ENCODE assay signal across 8 cellular contexts in the genomic region with DNA sequence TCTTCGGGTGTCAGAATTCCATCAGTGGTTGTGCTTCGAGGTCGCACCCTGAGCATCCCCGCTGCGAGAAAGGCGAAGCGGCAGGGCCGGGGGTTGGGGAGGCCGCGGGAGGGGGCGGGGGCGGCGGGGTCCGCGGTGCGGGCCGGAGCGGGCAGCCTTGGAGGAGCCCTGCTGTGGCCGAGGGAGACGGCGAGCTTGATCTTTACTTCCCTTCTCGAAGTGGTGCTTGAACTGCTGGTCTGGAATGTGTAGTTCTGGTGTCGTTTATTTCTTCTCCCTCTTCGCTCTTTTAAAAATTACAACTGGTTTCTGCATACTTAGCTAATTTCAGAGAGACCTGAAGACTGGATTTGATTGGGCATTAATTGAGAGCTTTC. TPM values are rescaled to one million over a fixed set of nuclear protein-coding genes. Genes with fewer than 3 reads are reported as not detected.
DNase-seq lines count a peak whose midpoint lies in the region; ATAC-seq and TF ChIP-seq lines count a peak whose summit lies in the region.

No MANE protein-coding gene starts in this region.

- intact Hi-C loops in CD8-positive, alpha-beta T cell (cut with DNase I, micrococcal nuclease) = loop anchor here (1.0 to 5.0 kb wide), 5 partner anchors 51 to 846 kb away; a partner anchor contains a TSS

- in situ Hi-C loops in brain microvascular endothelial cell (cut with HindIII; ENCODE audit: low pct_ligation_motif_present, low sequenced_read_pairs) = no loop called here

- H3K9me3 ChIP-seq in CD8-positive, alpha-beta T cell (ENCODE audit: low read length) = no peaks in the 10 kb centered on the region
- no peaks in the 10 kb centered on the region for H3K9me3 ChIP-seq in thoracic aorta

- peaks cover 2% of the 10 kb centered on the region for H3K36me3 Mint-ChIP-seq in CD8-positive, alpha-beta T cell

- H3K4me3 ChIP-seq in CD8-positive, alpha-beta T cell (ENCODE audit: low read depth, low read length) = peak overlapping the region; percentile 58
- peak overlapping the region; percentile 69 for H3K4me3 ChIP-seq in brain microvascular endothelial cell (ENCODE audit: low read depth, low read length)
- H3K4me3 ChIP-seq in thoracic aorta = peak overlapping the region; percentile 91

- peaks cover 23% of the 10 kb centered on the region for H3K4me1 Mint-ChIP-seq in CD8-positive, alpha-beta T cell (ENCODE audit: low read depth)

- H3K4me3 Mint-ChIP-seq in CD8-positive, alpha-beta T cell = peak overlapping the region; percentile 86

- ATAC-seq in CD8-positive, alpha-beta T cell = no peak
- ATAC-seq in thoracic aorta (ENCODE audit: insufficient number of reproducible peaks, low FRiP score, low read depth) = no peak

- CTCF ChIA-PET in CD8-positive, alpha-beta T cell (lab: Charles Lee) = interaction anchor here (0.6 to 2.2 kb wide), 8 partner anchors 56 to 144 kb away, joined by 3 to 9 read pairs (median 4); a partner anchor contains a TSS

- no peaks in the 10 kb centered on the region for H3K27me3 Mint-ChIP-seq in CD8-positive, alpha-beta T cell (ENCODE audit: low read depth)

- H3K4me1 ChIP-seq in CD8-positive, alpha-beta T cell (ENCODE audit: insufficient read depth, low read length) = peaks cover 17% of the 10 kb centered on the region
- peaks cover 14 to 24% of the 10 kb centered on the region in 2 donors for H3K4me1 ChIP-seq in thoracic aorta (ENCODE audit: control insufficient read depth in 1 of 2, low read depth in 2 of 2)

- DNase-seq in CD8-positive, alpha-beta T cell = no peak
- DNase-seq in MV-4-11 (lab: John Stamatoyannopoulos, UW) (peak; percentile 44), brain microvascular endothelial cell (no peak), kidney glomerular epithelial cell (lab: John Stamatoyannopoulos, UW) (peak; percentile 48), thoracic aorta (ENCODE audit: low spot score) (no peak), COLO829 (ENCODE audit: low spot score) (no peak), SHP77 (lab: John Stamatoyannopoulos, UW) (no peak), NAMALWA (ENCODE audit: low spot score) (no peak)

- H3K9me3 Mint-ChIP-seq in CD8-positive, alpha-beta T cell = no peaks in the 10 kb centered on the region

- POLR2A ChIA-PET in CD8-positive, alpha-beta T cell (lab: Charles Lee) = interaction anchor here (0.6 to 2.5 kb wide), 4 partner anchors 55 to 79 kb away, joined by 3 to 25 read pairs (median 4); a partner anchor contains a TSS

- no peaks in the 10 kb centered on the region for H3K27me3 ChIP-seq in CD8-positive, alpha-beta T cell (ENCODE audit: insufficient read depth, low read length)
- H3K27me3 ChIP-seq in brain microvascular endothelial cell (replicated peaks) = no peaks in the 10 kb centered on the region
- no peaks in the 10 kb centered on the region for H3K27me3 ChIP-seq in thoracic aorta (replicated peaks; ENCODE audit: insufficient read depth)

- no peaks in the 10 kb centered on the region for H3K36me3 ChIP-seq in CD8-positive, alpha-beta T cell (ENCODE audit: insufficient read depth, low read length)
- H3K36me3 ChIP-seq in brain microvascular endothelial cell (replicated peaks) (no peaks in the 10 kb centered on the region), thoracic aorta (no peaks in the 10 kb centered on the region)

- H3K27ac Mint-ChIP-seq in CD8-positive, alpha-beta T cell = peak overlapping the region; percentile 73

- TF ChIP-seq CTCF in CD8-positive, alpha-beta T cell (IDR thresholded peaks at IDR 0.05) = no peak
- TF ChIP-seq CTCF in brain microvascular endothelial cell (IDR thresholded peaks at IDR 0.05; ENCODE audit: low read depth, low read length, missing control alignments) (no peak), thoracic aorta (IDR thresholded peaks at IDR 0.05) (no peak)

- no peak overlapping the region for H3K27ac ChIP-seq in CD8-positive, alpha-beta T cell (ENCODE audit: low read depth, low read length)
- no peak overlapping the region for H3K27ac ChIP-seq in brain microvascular endothelial cell
- H3K27ac ChIP-seq in thoracic aorta = peak overlapping the region; percentile 89 to 93

RNA-seq across cellular contexts. Expression of a gene that starts 1.1 kb away (rescaled TPM):
- total RNA-seq in CD8-positive, alpha-beta T cell = 10 to 100 TPM; 23.2 to 24.7 TPM
- total RNA-seq in thoracic aorta = 100 to 1,000 TPM; 493 to 557 TPM

Comparison
In these comparisons a context has a peak if more than half of its experiments do, and no peak if none do; other contexts are left out.
1. DNase-seq: peak in MV-4-11 (single experiment) and kidney glomerular epithelial cell (single experiment); none in CD8-positive, alpha-beta T cell (0 of 7), brain microvascular endothelial cell (single experiment), thoracic aorta (single experiment), COLO829 (single experiment), SHP77 (0 of 2) and NAMALWA (single experiment).
2. H3K27ac ChIP-seq: peak in thoracic aorta (2 of 2); none in CD8-positive, alpha-beta T cell (single experiment) and brain microvascular endothelial cell (single experiment).
3. RNA of a gene that starts 1.1 kb away (total RNA-seq): 493 to 557 TPM in thoracic aorta; 23.2 to 24.7 TPM in CD8-positive, alpha-beta T cell; every median in the first group is over 10 times any median in the second.
4. Peak in every context shown above with its lines, with median percentiles within 50 percentile points of each other: H3K4me3 ChIP-seq.